In genomic region chr5:173823274-173823644, GRCh38 we compare ENCODE assay signal across 1 cellular context.
TF ChIP-seq lines count a peak whose summit lies in the region.

No MANE protein-coding gene starts in this region.

TF ChIP-seq in GM12878, 131 proteins besides CTCF, POLR2A, EP300 and RAD21 (continued from another document):
- TF ChIP-seq, protein P1, sequence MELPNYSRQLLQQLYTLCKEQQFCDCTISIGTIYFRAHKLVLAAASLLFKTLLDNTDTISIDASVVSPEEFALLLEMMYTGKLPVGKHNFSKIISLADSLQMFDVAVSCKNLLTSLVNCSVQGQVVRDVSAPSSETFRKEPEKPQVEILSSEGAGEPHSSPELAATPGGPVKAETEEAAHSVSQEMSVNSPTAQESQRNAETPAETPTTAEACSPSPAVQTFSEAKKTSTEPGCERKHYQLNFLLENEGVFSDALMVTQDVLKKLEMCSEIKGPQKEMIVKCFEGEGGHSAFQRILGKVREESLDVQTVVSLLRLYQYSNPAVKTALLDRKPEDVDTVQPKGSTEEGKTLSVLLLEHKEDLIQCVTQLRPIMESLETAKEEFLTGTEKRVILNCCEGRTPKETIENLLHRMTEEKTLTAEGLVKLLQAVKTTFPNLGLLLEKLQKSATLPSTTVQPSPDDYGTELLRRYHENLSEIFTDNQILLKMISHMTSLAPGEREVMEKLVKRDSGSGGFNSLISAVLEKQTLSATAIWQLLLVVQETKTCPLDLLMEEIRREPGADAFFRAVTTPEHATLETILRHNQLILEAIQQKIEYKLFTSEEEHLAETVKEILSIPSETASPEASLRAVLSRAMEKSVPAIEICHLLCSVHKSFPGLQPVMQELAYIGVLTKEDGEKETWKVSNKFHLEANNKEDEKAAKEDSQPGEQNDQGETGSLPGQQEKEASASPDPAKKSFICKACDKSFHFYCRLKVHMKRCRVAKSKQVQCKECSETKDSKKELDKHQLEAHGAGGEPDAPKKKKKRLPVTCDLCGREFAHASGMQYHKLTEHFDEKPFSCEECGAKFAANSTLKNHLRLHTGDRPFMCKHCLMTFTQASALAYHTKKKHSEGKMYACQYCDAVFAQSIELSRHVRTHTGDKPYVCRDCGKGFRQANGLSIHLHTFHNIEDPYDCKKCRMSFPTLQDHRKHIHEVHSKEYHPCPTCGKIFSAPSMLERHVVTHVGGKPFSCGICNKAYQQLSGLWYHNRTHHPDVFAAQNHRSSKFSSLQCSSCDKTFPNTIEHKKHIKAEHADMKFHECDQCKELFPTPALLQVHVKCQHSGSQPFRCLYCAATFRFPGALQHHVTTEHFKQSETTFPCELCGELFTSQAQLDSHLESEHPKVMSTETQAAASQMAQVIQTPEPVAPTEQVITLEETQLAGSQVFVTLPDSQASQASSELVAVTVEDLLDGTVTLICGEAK (IDR thresholded peaks at IDR 0.05; ENCODE audit: borderline replicate concordance): no peak
- TF ChIP-seq POLR2AphosphoS2 (IDR thresholded peaks at IDR 0.05; ENCODE audit: low read depth, low read length) (no peak), ZSCAN29 (IDR thresholded peaks at IDR 0.05) (no peak), TCF7 (IDR thresholded peaks at IDR 0.05; ENCODE audit: borderline replicate concordance) (no peak)
- TF ChIP-seq, protein P2, sequence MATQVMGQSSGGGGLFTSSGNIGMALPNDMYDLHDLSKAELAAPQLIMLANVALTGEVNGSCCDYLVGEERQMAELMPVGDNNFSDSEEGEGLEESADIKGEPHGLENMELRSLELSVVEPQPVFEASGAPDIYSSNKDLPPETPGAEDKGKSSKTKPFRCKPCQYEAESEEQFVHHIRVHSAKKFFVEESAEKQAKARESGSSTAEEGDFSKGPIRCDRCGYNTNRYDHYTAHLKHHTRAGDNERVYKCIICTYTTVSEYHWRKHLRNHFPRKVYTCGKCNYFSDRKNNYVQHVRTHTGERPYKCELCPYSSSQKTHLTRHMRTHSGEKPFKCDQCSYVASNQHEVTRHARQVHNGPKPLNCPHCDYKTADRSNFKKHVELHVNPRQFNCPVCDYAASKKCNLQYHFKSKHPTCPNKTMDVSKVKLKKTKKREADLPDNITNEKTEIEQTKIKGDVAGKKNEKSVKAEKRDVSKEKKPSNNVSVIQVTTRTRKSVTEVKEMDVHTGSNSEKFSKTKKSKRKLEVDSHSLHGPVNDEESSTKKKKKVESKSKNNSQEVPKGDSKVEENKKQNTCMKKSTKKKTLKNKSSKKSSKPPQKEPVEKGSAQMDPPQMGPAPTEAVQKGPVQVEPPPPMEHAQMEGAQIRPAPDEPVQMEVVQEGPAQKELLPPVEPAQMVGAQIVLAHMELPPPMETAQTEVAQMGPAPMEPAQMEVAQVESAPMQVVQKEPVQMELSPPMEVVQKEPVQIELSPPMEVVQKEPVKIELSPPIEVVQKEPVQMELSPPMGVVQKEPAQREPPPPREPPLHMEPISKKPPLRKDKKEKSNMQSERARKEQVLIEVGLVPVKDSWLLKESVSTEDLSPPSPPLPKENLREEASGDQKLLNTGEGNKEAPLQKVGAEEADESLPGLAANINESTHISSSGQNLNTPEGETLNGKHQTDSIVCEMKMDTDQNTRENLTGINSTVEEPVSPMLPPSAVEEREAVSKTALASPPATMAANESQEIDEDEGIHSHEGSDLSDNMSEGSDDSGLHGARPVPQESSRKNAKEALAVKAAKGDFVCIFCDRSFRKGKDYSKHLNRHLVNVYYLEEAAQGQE (IDR thresholded peaks at IDR 0.05; ENCODE audit: low read depth, low read length): no peak
